13 cellular contexts compared by ENCODE assay signal in genomic region chr1:228006034-228006792, GRCh38. TPM values are rescaled to one million over a fixed set of nuclear protein-coding genes. Genes with fewer than 3 reads are reported as not detected.
DNase-seq lines count a peak whose midpoint lies in the region; ATAC-seq and TF ChIP-seq lines count a peak whose summit lies in the region.
"Had no signal": no experiment of that assay in that cellular context is flagged by ENCODE, and none has a peak within 500 bp of the region (broad histone marks: within the 10 kb centered on the region; RNA-seq: fewer than 3 reads in every experiment).

No MANE protein-coding gene starts in this region.

- peak overlapping the region in 1 of 8 donors; percentile 60 for H3K4me3 ChIP-seq in spleen

- 4 to 8% (median 5%) methylated on average over 19 to 53 of the region's 53 CpGs for WGBS in spleen, 5 donors

- peak; percentile 47 for DNase-seq in activated CD4-positive, alpha-beta T cell treated with anti-CD3 and anti-CD28 coated beads, Interleukin-2, amount 10 ng/mL, durations not matched to agents 24 days and 14 days
- no peak for DNase-seq in activated CD4-positive, alpha-beta T cell treated with anti-CD3 and anti-CD28 coated beads for 48 hours
- DNase-seq in T-helper 17 cell (no peak), iPS-NIHi11 (ENCODE audit: low spot score) (peak; percentile 61), spleen (peak; percentile 49), NCI-H1436 (lab: John Stamatoyannopoulos, UW) (no peak), epidermal melanocyte (ENCODE audit: insufficient read length, low spot score) (no peak)
- DNase-seq: ACHN, anterior cingulate cortex, left lung had no signal

- peaks cover 0 to 97% (median 72%) of the 10 kb centered on the region in 7 donors for H3K27me3 ChIP-seq in spleen (replicated peaks in 1 of 7)

- no peak overlapping the region for H3K27ac Mint-ChIP-seq in activated CD4-positive, alpha-beta T cell treated with anti-CD3 and anti-CD28 coated beads, Interleukin-2, amount 10 ng/mL, durations not matched to agents 24 days and 14 days
- H3K27ac Mint-ChIP-seq in T-helper 17 cell: no peak overlapping the region

- peaks cover 3 to 57% (median 33%) of the 10 kb centered on the region in 6 donors for H3K4me1 ChIP-seq in spleen

- H3K36me3 ChIP-seq in spleen: no peaks in the 10 kb centered on the region
- H3K36me3 ChIP-seq: left lung, neutrophil had no signal

- H3K4me3 Mint-ChIP-seq in activated CD4-positive, alpha-beta T cell treated with anti-CD3 and anti-CD28 coated beads, Interleukin-2, amount 10 ng/mL, durations not matched to agents 24 days and 14 days: no peak overlapping the region
- peak overlapping the region; percentile 19 for H3K4me3 Mint-ChIP-seq in T-helper 17 cell

- TF ChIP-seq POLR2A in spleen (IDR thresholded peaks at IDR 0.05): no peak

- intact Hi-C loops in activated CD4-positive, alpha-beta T cell treated with anti-CD3 and anti-CD28 coated beads, Interleukin-2, amount 10 ng/mL, durations not matched to agents 24 days and 14 days (cut with micrococcal nuclease): loop anchor here (5.0 kb wide), 1 partner anchor 1426 kb away; the partner anchor contains the start of gene ACTA1
- intact Hi-C loops in spleen (cut with DNase I; ENCODE audit: low total_unique reads): no loop called here

- H3K27me3 Mint-ChIP-seq in activated CD4-positive, alpha-beta T cell treated with anti-CD3 and anti-CD28 coated beads, Interleukin-2, amount 10 ng/mL, durations not matched to agents 24 days and 14 days: peaks cover 57% of the 10 kb centered on the region
- H3K27me3 Mint-ChIP-seq in T-helper 17 cell: peaks cover 78% of the 10 kb centered on the region

- no peak for TF ChIP-seq CTCF in spleen (IDR thresholded peaks at IDR 0.05 in 8 of 11, conservative IDR thresholded peaks at IDR 0.05 in 3 of 11)

- H3K27ac ChIP-seq in spleen: no peak overlapping the region
- H3K27ac ChIP-seq: left lung, neutrophil had no signal

- H3K4me1 Mint-ChIP-seq in activated CD4-positive, alpha-beta T cell treated with anti-CD3 and anti-CD28 coated beads, Interleukin-2, amount 10 ng/mL, durations not matched to agents 24 days and 14 days: peaks cover 8% of the 10 kb centered on the region
- H3K4me1 Mint-ChIP-seq in T-helper 17 cell: peaks cover 6% of the 10 kb centered on the region

- H3K9me3 ChIP-seq in T-helper 17 cell (ENCODE audit: control insufficient read depth, low read length, poor library complexity, severe bottlenecking) (no peaks in the 10 kb centered on the region), spleen (no peaks in the 10 kb centered on the region)
- H3K9me3 ChIP-seq: left lung, neutrophil had no signal

- no peaks in the 10 kb centered on the region for H3K36me3 Mint-ChIP-seq in activated CD4-positive, alpha-beta T cell treated with anti-CD3 and anti-CD28 coated beads, Interleukin-2, amount 10 ng/mL, durations not matched to agents 24 days and 14 days (ENCODE audit: low read depth)
- H3K36me3 Mint-ChIP-seq in T-helper 17 cell (ENCODE audit: low read depth): peaks cover 3% of the 10 kb centered on the region

- H3K9me3 Mint-ChIP-seq in activated CD4-positive, alpha-beta T cell treated with anti-CD3 and anti-CD28 coated beads, Interleukin-2, amount 10 ng/mL, durations not matched to agents 24 days and 14 days: no peaks in the 10 kb centered on the region

- ATAC-seq in T-helper 17 cell (no peak), HG03175 (IDR thresholded peaks at IDR 0.05; ENCODE audit: unreplicated experiment) (no peak)
- ATAC-seq: left lung had no signal

RNA-seq across cellular contexts. Expression of gene WNT3A, which starts 0.6 kb away (rescaled TPM):
- not detected in 2 replicates for total RNA-seq in activated CD4-positive, alpha-beta T cell treated with anti-CD3 and anti-CD28 coated beads, Interleukin-2, amount 10 ng/mL, durations not matched to agents 24 days and 14 days
- total RNA-seq in T-helper 17 cell (not detected), spleen (not detected)
- polyA plus RNA-seq in spleen: not detected
- total RNA-seq: NCI-H460 had no signal

RNA-seq across cellular contexts. Expression of gene WNT9A, which starts 58.5 kb away (rescaled TPM):
- not detected in 2 replicates for total RNA-seq in activated CD4-positive, alpha-beta T cell treated with anti-CD3 and anti-CD28 coated beads, Interleukin-2, amount 10 ng/mL, durations not matched to agents 24 days and 14 days
- total RNA-seq in T-helper 17 cell: under 1 TPM; 0.10 to 0.18 TPM
- 1 to 10 TPM in 4 of 7 donors, under 1 TPM in 3; 0.37 to 3.6 (median 1.2) TPM for total RNA-seq in spleen
- polyA plus RNA-seq in spleen: under 1 TPM; 0.08 to 0.70 (median 0.11) TPM

Comparison
In these comparisons a context has a peak if more than half of its experiments do, and no peak if none do; other contexts are left out.
1. DNase-seq: peak in activated CD4-positive, alpha-beta T cell treated with anti-CD3 and anti-CD28 coated beads, Interleukin-2, amount 10 ng/mL, durations not matched to agents 24 days and 14 days (single experiment), iPS-NIHi11 (single experiment) and spleen (single experiment); none in activated CD4-positive, alpha-beta T cell treated with anti-CD3 and anti-CD28 coated beads for 48 hours (single experiment), T-helper 17 cell (0 of 3), NCI-H1436 (single experiment) and epidermal melanocyte (single experiment).